In the genomic region with DNA sequence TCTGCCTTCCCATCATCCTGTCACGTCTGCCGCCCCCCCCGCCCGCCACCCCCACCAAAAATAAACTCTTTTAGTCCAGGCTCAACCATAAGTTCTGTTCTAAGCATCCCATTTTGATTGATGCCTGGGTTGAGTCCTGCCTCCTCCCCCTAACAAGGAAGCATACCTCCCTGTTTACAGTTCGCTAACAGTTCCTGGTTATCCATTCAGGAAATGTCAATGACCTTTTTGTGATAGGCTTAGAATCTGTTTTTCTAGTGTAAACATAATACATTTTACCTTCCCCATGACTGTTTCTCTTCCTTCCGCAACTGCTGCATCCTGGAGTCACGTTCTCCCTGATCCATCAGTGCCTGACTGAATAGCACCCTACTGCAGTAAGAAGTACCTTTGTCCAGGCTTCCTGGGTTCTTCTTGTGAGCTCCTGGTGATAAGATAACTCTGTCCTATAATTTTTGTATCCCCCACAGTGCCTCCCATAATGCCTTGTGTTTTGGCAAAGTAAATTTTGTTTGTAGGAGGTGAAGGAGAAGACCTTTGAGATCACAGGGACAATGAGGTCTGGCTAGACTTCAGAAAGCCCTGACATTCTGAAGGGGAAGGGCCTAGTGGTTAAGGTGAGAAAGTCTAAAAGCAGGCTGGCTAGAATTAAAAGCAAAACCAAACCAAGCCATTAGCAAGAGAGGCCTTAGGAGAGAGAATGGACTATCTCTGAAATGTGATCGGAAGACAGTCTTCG, we compare ENCODE assay signal across 8 cellular contexts. TPM values are rescaled to one million over a fixed set of nuclear protein-coding genes. Genes with fewer than 3 reads are reported as not detected.
DNase-seq lines count a peak whose midpoint lies in the region; ATAC-seq and TF ChIP-seq lines count a peak whose summit lies in the region.

No MANE protein-coding gene starts in this region.

- ATAC-seq in gastroesophageal sphincter, result peak; percentile 4
- no peak for ATAC-seq in GM21723 (IDR thresholded peaks at IDR 0.05; ENCODE audit: unreplicated experiment)

- H3K27ac ChIP-seq in cardiac muscle cell (peak overlapping the region; percentile 83), SK-N-SH (ENCODE audit: low read depth in 2 of 2, low read length in 1 of 2) (peak overlapping the region; percentile 89), gastroesophageal sphincter (peak overlapping the region; percentile 90 to 98 (median 96)), skeletal muscle tissue (ENCODE audit: low read depth, low read length) (peak overlapping the region; percentile 76)

- WGBS in SK-N-SH (ENCODE audit: low lambda C conversion rate), result 52% methylated on average over 9 of the region's 9 CpGs
- 25 to 35% methylated on average over 8 to 9 of the region's 9 CpGs for WGBS in gastroesophageal sphincter (ENCODE audit: low coverage in 1 of 2), 2 donors

- TF ChIP-seq EP300 in SK-N-SH (IDR thresholded peaks at IDR 0.05; ENCODE audit: borderline replicate concordance in 1 of 2, low read depth in 1 of 2, low read length in 1 of 2), result no peak
- TF ChIP-seq EP300 in gastroesophageal sphincter (IDR thresholded peaks at IDR 0.05), result no peak

- H3K4me3 ChIP-seq in cardiac muscle cell (no peak overlapping the region), SK-N-SH (ENCODE audit: low read depth in 2 of 2, low read length in 1 of 2) (peak overlapping the region in 1 of 2 experiments; percentile 18; a peak in 1 of 4 replicates), gastroesophageal sphincter (no peak overlapping the region), skeletal muscle tissue (ENCODE audit: low read length in 3 of 3) (no peak overlapping the region)

- no peak for TF ChIP-seq RAD21 in SK-N-SH (IDR thresholded peaks at IDR 0.05; ENCODE audit: low read length)

- CTCF ChIA-PET in SK-N-SH (lab: Yijun Ruan, JAX), result interaction anchor here (0.7 to 19.1 kb wide), 11 partner anchors 11 to 159 kb away, joined by 3 to 353 read pairs (median 3); partner anchors contain the start of gene NYAP1

- H3K9me3 ChIP-seq in cardiac muscle cell (ENCODE audit: low read depth), result no peaks in the 10 kb centered on the region
- H3K9me3 ChIP-seq in SK-N-SH, result no peaks in the 10 kb centered on the region
- no peaks in the 10 kb centered on the region for H3K9me3 ChIP-seq in gastroesophageal sphincter
- H3K9me3 ChIP-seq in skeletal muscle tissue (ENCODE audit: control insufficient read depth in 3 of 3, low read length in 3 of 3), result no peaks in the 10 kb centered on the region

- TF ChIP-seq POLR2A in gastroesophageal sphincter (IDR thresholded peaks at IDR 0.05), result no peak

- peaks cover 30% of the 10 kb centered on the region for H3K4me1 ChIP-seq in cardiac muscle cell (ENCODE audit: low read depth)
- H3K4me1 ChIP-seq in SK-N-SH (ENCODE audit: control insufficient read depth in 1 of 2, insufficient read depth in 2 of 2, low read depth in 1 of 2, low read length in 1 of 2), result peaks cover 40 to 41% of the 10 kb centered on the region in 2 experiments
- peaks cover 46 to 86% (median 49%) of the 10 kb centered on the region in 3 donors for H3K4me1 ChIP-seq in gastroesophageal sphincter
- H3K4me1 ChIP-seq in skeletal muscle tissue (ENCODE audit: control insufficient read depth in 3 of 3, insufficient read depth in 3 of 3, low read length in 3 of 3), result peaks cover 30 to 36% (median 33%) of the 10 kb centered on the region in 3 donors

- DNase-seq in cardiac muscle cell (ENCODE audit: low read depth in 1 of 2, low spot score in 1 of 2) (no peak), cardiac septum (ENCODE audit: low spot score) (no peak), SK-N-SH (no peak), H4 (ENCODE audit: low spot score) (no peak), occipital lobe (lab: John Stamatoyannopoulos, UW) (no peak)

- peaks cover 4% of the 10 kb centered on the region for H3K36me3 ChIP-seq in cardiac muscle cell
- peaks cover 5 to 8% of the 10 kb centered on the region in 2 experiments for H3K36me3 ChIP-seq in SK-N-SH (replicated peaks in 1 of 2; ENCODE audit: control insufficient read depth in 1 of 2, insufficient read depth in 2 of 2, low read length in 1 of 2)
- peaks cover 0 to 24% of the 10 kb centered on the region in 2 donors for H3K36me3 ChIP-seq in gastroesophageal sphincter
- H3K36me3 ChIP-seq in skeletal muscle tissue (ENCODE audit: control insufficient read depth in 3 of 3, insufficient read depth in 3 of 3, low read length in 3 of 3), result peaks cover 0 to 6% (median 3%) of the 10 kb centered on the region in 3 donors

- no peaks in the 10 kb centered on the region for H3K27me3 ChIP-seq in cardiac muscle cell
- no peaks in the 10 kb centered on the region for H3K27me3 ChIP-seq in SK-N-SH (ENCODE audit: insufficient read depth)
- H3K27me3 ChIP-seq in gastroesophageal sphincter, result no peaks in the 10 kb centered on the region
- H3K27me3 ChIP-seq in skeletal muscle tissue (ENCODE audit: control insufficient read depth in 3 of 3, insufficient read depth in 3 of 3, low read length in 3 of 3), result no peaks in the 10 kb centered on the region

- peaks cover 18% of the 10 kb centered on the region; the same call in 1 of the 2 replicates for H3K79me2 ChIP-seq in SK-N-SH (ENCODE audit: insufficient read depth)

- intact Hi-C loops in cardiac septum (cut with DNase I), result loop anchor here (5.0 kb wide), 1 partner anchor 64 kb away; the partner anchor contains the start of gene NYAP1

- peak overlapping the region; percentile 30; the same call in 1 of the 2 replicates for H3K9ac ChIP-seq in SK-N-SH
- peak overlapping the region in 2 of 3 donors; percentile 10 to 23 for H3K9ac ChIP-seq in skeletal muscle tissue (ENCODE audit: low read depth in 1 of 3, low read length in 3 of 3)

- H2AFZ ChIP-seq in SK-N-SH (ENCODE audit: low read depth), result peak overlapping the region; percentile 69

- POLR2A ChIA-PET in SK-N-SH (lab: Yijun Ruan, JAX), result interaction anchor here (0.9 kb wide), 1 partner anchor 40 kb away, joined by 3 read pairs; the partner anchor contains the start of genes FBXO24 and LRCH4

- TF ChIP-seq CTCF in cardiac muscle cell (IDR thresholded peaks at IDR 0.05; ENCODE audit: low read depth, low read length), result no peak
- no peak for TF ChIP-seq CTCF in SK-N-SH (IDR thresholded peaks at IDR 0.05)
- no peak for TF ChIP-seq CTCF in gastroesophageal sphincter (IDR thresholded peaks at IDR 0.05)

- H4K20me1 ChIP-seq in SK-N-SH (ENCODE audit: insufficient read depth), result no peaks in the 10 kb centered on the region

- H3K4me2 ChIP-seq in SK-N-SH, result peak overlapping the region; percentile 68

- peaks cover 40% of the 10 kb centered on the region for H3F3A ChIP-seq in SK-N-SH (replicated peaks; ENCODE audit: insufficient read depth)

- no peaks in the 10 kb centered on the region for H3K9me2 ChIP-seq in SK-N-SH

TF ChIP-seq in SK-N-SH, 30 proteins besides CTCF, POLR2A, EP300 and RAD21 (continues in another document):
- TF ChIP-seq ELF1 (IDR thresholded peaks at IDR 0.05), result 0 out of 2 replicates have a peak, but pooled peaks have one; percentile 2

RNA-seq across cellular contexts. Expression of gene AGFG2, which starts 7.3 kb away (rescaled TPM):
- total RNA-seq in cardiac muscle cell (18.3 and 21.7 TPM in 2 replicates), cardiac septum (28.6 TPM), gastroesophageal sphincter (10 to 100 TPM; 26.0 to 60.1 (median 36.6) TPM), skeletal muscle tissue (3.1 TPM), occipital lobe (2.0 TPM)
- polyA plus RNA-seq in cardiac muscle cell (9.3 and 17.0 TPM in 2 replicates), SK-N-SH (2012; rRNA removed) (16.1 and 23.1 TPM in 2 replicates)
- 9.1 and 10.0 TPM in 2 replicates for polyA plus RNA-seq in SK-N-SH (2012; cell fraction: cytosol; rRNA removed)
- 29.2 and 35.1 TPM in 2 replicates for polyA plus RNA-seq in SK-N-SH (2012; cell fraction: nucleus; rRNA removed)
- 4.9 and 7.6 TPM in 2 replicates for total RNA-seq in H4 (2014; rRNA removed; shearing (Covaris generic))

RNA-seq across cellular contexts. Expression of gene SAP25, which starts 27.4 kb away (rescaled TPM):
- total RNA-seq in cardiac muscle cell (1.4 and 1.5 TPM in 2 replicates), cardiac septum (not detected), gastroesophageal sphincter (1 to 10 TPM in 1 of 4 donors, not detected in 3; 5.6 TPM), skeletal muscle tissue (not detected), occipital lobe (not detected)
- polyA plus RNA-seq in cardiac muscle cell (2.7 and 3.9 TPM in 2 replicates), SK-N-SH (2012; rRNA removed) (1.0 and 1.2 TPM in 2 replicates)
- 0.18 TPM in 1 of 2 replicates, not detected in the other for polyA plus RNA-seq in SK-N-SH (2012; cell fraction: cytosol; rRNA removed)
- 8.7 and 22.8 TPM in 2 replicates for polyA plus RNA-seq in SK-N-SH (2012; cell fraction: nucleus; rRNA removed)
- not detected in 2 replicates for total RNA-seq in H4 (2014; rRNA removed; shearing (Covaris generic))

RNA-seq across cellular contexts. Expression of gene LRCH4, which starts 39.6 kb away (rescaled TPM):
- 78.8 and 108 TPM in 2 replicates for total RNA-seq in cardiac muscle cell
- 80.9 and 103 TPM in 2 replicates for polyA plus RNA-seq in cardiac muscle cell
- total RNA-seq in cardiac septum, result 25.8 TPM
- 24.2 and 29.8 TPM in 2 replicates for polyA plus RNA-seq in SK-N-SH (2012; rRNA removed)
- polyA plus RNA-seq in SK-N-SH (2012; cell fraction: cytosol; rRNA removed), result 6.4 and 8.9 TPM in 2 replicates
- polyA plus RNA-seq in SK-N-SH (2012; cell fraction: nucleus; rRNA removed), result 189 and 213 TPM in 2 replicates
- total RNA-seq in gastroesophageal sphincter, result 10 to 100 TPM; 16.1 to 53.2 (median 50.0) TPM
- 6.3 TPM for total RNA-seq in skeletal muscle tissue
- 3.4 TPM in 2 replicates for total RNA-seq in H4 (2014; rRNA removed; shearing (Covaris generic))
- 6.4 TPM for total RNA-seq in occipital lobe

RNA-seq across cellular contexts. Expression of gene FBXO24, which starts 39.8 kb away (rescaled TPM):
- total RNA-seq in cardiac muscle cell, result 0.78 and 1.9 TPM in 2 replicates
- 2.3 and 4.1 TPM in 2 replicates for polyA plus RNA-seq in cardiac muscle cell
- total RNA-seq in cardiac septum, result 0.40 TPM
- polyA plus RNA-seq in SK-N-SH (2012; rRNA removed), result 0.71 and 0.94 TPM in 2 replicates
- 0.52 and 0.54 TPM in 2 replicates for polyA plus RNA-seq in SK-N-SH (2012; cell fraction: cytosol; rRNA removed)
- polyA plus RNA-seq in SK-N-SH (2012; cell fraction: nucleus; rRNA removed), result 3.3 and 3.7 TPM in 2 replicates
- 1 to 10 TPM in 2 of 4 donors, not detected in 2; 1.8 to 1.9 TPM for total RNA-seq in gastroesophageal sphincter
- total RNA-seq in skeletal muscle tissue, result 1.0 TPM
- 0.15 TPM in 1 of 2 replicates, not detected in the other for total RNA-seq in H4 (2014; rRNA removed; shearing (Covaris generic))
- 0.16 TPM for total RNA-seq in occipital lobe

RNA-seq across cellular contexts. Expression of gene PCOLCE, which starts 55.9 kb away (rescaled TPM):
- 43.2 and 46.3 TPM in 2 replicates for total RNA-seq in cardiac muscle cell
- 70.4 and 111 TPM in 2 replicates for polyA plus RNA-seq in cardiac muscle cell
- total RNA-seq in cardiac septum, result 39.5 TPM
- polyA plus RNA-seq in SK-N-SH (2012; rRNA removed), result 190 and 448 TPM in 2 replicates
- 153 and 201 TPM in 2 replicates for polyA plus RNA-seq in SK-N-SH (2012; cell fraction: cytosol; rRNA removed)
- polyA plus RNA-seq in SK-N-SH (2012; cell fraction: nucleus; rRNA removed), result 1,146 and 1,459 TPM in 2 replicates
- 10 to 100 TPM in 3 of 4 donors, 1 to 10 TPM in 1; 6.8 to 42.5 (median 16.6) TPM for total RNA-seq in gastroesophageal sphincter
- 91.9 TPM for total RNA-seq in skeletal muscle tissue
- 123 and 180 TPM in 2 replicates for total RNA-seq in H4 (2014; rRNA removed; shearing (Covaris generic))
- 4.2 TPM for total RNA-seq in occipital lobe
